Comparison of ENCODE assay signal across 1 cellular context in genomic region chr20:62900692-62901584, GRCh38.
TF ChIP-seq lines count a peak whose summit lies in the region.

No MANE protein-coding gene starts in this region.

TF ChIP-seq in endothelial cell of umbilical vein, 7 proteins besides CTCF, POLR2A, EP300 and RAD21 (continued from another document):
- TF ChIP-seq POLR2AphosphoS5 (IDR thresholded peaks at IDR 0.05; ENCODE audit: insufficient read depth, low read depth, low read length) = no peak
